In the genomic region with DNA sequence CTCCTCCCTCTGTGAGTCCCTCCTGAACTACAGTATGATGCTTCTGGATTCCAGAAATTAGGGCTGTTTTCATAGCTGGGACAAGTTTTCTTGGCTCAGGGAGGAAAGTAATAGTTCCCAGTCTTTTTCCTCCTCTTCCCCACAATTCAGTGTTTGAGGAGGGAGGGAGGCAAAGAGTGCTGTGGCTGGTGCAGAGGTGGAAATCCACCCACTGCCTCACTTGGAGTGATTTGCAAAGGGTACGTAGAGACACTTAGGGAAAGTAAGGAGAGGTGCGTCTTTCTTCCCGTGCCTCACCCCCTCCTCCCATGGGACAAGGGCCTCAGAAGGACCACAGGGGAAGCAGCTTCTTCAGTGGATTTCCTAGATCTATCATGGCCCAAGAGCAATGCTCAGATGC, we compare ENCODE assay signal across 14 cellular contexts. TPM values are rescaled to one million over a fixed set of nuclear protein-coding genes. Genes with fewer than 3 reads are reported as not detected.
DNase-seq lines count a peak whose midpoint lies in the region; TF ChIP-seq lines count a peak whose summit lies in the region.
"Had no signal": no experiment of that assay in that cellular context is flagged by ENCODE, and none has a peak within 500 bp of the region (broad histone marks: within the 10 kb centered on the region; RNA-seq: fewer than 3 reads in every experiment).

No MANE protein-coding gene starts in this region.

- H4K20me1 ChIP-seq in BLaER1, result peaks cover 23% of the 10 kb centered on the region; the same call in 1 of the 2 replicates

- H3K27me3 Mint-ChIP-seq in mesothelial cell of epicardium (ENCODE audit: low read depth), result no peaks in the 10 kb centered on the region
- no peaks in the 10 kb centered on the region for H3K27me3 Mint-ChIP-seq in type B pancreatic cell
- H3K27me3 Mint-ChIP-seq in activated T-helper 2 cell treated with anti-CD3 and anti-CD28 coated beads, Interferon-gamma antibody, Interleukin-2, Interleukin-4, amounts not matched to agents 10 μg/mL and 5 μg/mL and 100 μg/mL, durations not matched to agents 14 hours and 24 hours and 36 hours (ENCODE audit: low read depth), result peaks cover 7% of the 10 kb centered on the region
- H3K27me3 Mint-ChIP-seq: B cell; CD4-positive, alpha-beta T cell; IgD-negative memory B cell had no signal

- TF ChIP-seq CTCF in HEK293 (tag by site-specific recombination; IDR thresholded peaks at IDR 0.05) (no peak), mesothelial cell of epicardium (IDR thresholded peaks at IDR 0.05; ENCODE audit: unreplicated experiment) (no peak), type B pancreatic cell (conservative IDR thresholded peaks at IDR 0.05) (no peak)

- no peaks in the 10 kb centered on the region for H3K27me3 ChIP-seq in BLaER1

- H3K4me3 Mint-ChIP-seq in mesothelial cell of epicardium, result no peak overlapping the region
- no peak overlapping the region for H3K4me3 Mint-ChIP-seq in type B pancreatic cell
- H3K4me3 Mint-ChIP-seq in activated T-helper 2 cell treated with anti-CD3 and anti-CD28 coated beads, Interferon-gamma antibody, Interleukin-2, Interleukin-4, amounts not matched to agents 10 μg/mL and 5 μg/mL and 100 μg/mL, durations not matched to agents 14 hours and 24 hours and 36 hours (ENCODE audit: low read depth), result no peak overlapping the region
- H3K4me3 Mint-ChIP-seq: B cell; CD4-positive, alpha-beta T cell; HFFc6; IgD-negative memory B cell had no signal

- H3K4me1 Mint-ChIP-seq in mesothelial cell of epicardium (peaks cover 58% of the 10 kb centered on the region), type B pancreatic cell (ENCODE audit: unreplicated experiment) (peaks cover 40% of the 10 kb centered on the region)
- H3K4me1 Mint-ChIP-seq in activated T-helper 2 cell treated with anti-CD3 and anti-CD28 coated beads, Interferon-gamma antibody, Interleukin-2, Interleukin-4, amounts not matched to agents 10 μg/mL and 5 μg/mL and 100 μg/mL, durations not matched to agents 14 hours and 24 hours and 36 hours (ENCODE audit: low read depth), result no peaks in the 10 kb centered on the region

- H3K9me3 ChIP-seq in BLaER1, result peaks cover 16% of the 10 kb centered on the region
- no peaks in the 10 kb centered on the region for H3K9me3 ChIP-seq in HEK293 (ENCODE audit: control insufficient read depth, insufficient read depth, low read depth, low read length)
- H3K9me3 ChIP-seq: Caco-2 had no signal

- H3K4me2 ChIP-seq in BLaER1, result peak overlapping the region; percentile 32

- H3K4me3 ChIP-seq in BLaER1 (no peak overlapping the region), HEK293 (ENCODE audit: low read depth, low read length) (no peak overlapping the region)
- H3K4me3 ChIP-seq: GM23248 had no signal

- H3K27ac Mint-ChIP-seq in mesothelial cell of epicardium (peak overlapping the region; percentile 95), type B pancreatic cell (peak overlapping the region; percentile 46)
- no peak overlapping the region for H3K27ac Mint-ChIP-seq in activated T-helper 2 cell treated with anti-CD3 and anti-CD28 coated beads, Interferon-gamma antibody, Interleukin-2, Interleukin-4, amounts not matched to agents 10 μg/mL and 5 μg/mL and 100 μg/mL, durations not matched to agents 14 hours and 24 hours and 36 hours
- H3K27ac Mint-ChIP-seq: CD4-positive, alpha-beta T cell; HFFc6 had no signal

- H3K36me3 Mint-ChIP-seq in mesothelial cell of epicardium (peaks cover 22% of the 10 kb centered on the region), type B pancreatic cell (peaks cover 23% of the 10 kb centered on the region)
- no peaks in the 10 kb centered on the region for H3K36me3 Mint-ChIP-seq in activated T-helper 2 cell treated with anti-CD3 and anti-CD28 coated beads, Interferon-gamma antibody, Interleukin-2, Interleukin-4, amounts not matched to agents 10 μg/mL and 5 μg/mL and 100 μg/mL, durations not matched to agents 14 hours and 24 hours and 36 hours (ENCODE audit: low read depth)

- POLR2A ChIA-PET in HEK293 (lab: Yijun Ruan, JAX), result no interaction called here

- CTCF ChIA-PET in HEK293 (lab: Yijun Ruan, JAX), result interaction anchor here (1.1 kb wide), 1 partner anchor 17 kb away, joined by 5 read pairs; no protein-coding TSS in a partner anchor

- H3K9me3 Mint-ChIP-seq in mesothelial cell of epicardium (peaks cover 22% of the 10 kb centered on the region), type B pancreatic cell (peaks cover 15% of the 10 kb centered on the region)
- H3K9me3 Mint-ChIP-seq in activated T-helper 2 cell treated with anti-CD3 and anti-CD28 coated beads, Interferon-gamma antibody, Interleukin-2, Interleukin-4, amounts not matched to agents 10 μg/mL and 5 μg/mL and 100 μg/mL, durations not matched to agents 14 hours and 24 hours and 36 hours, result peaks cover 6% of the 10 kb centered on the region

- intact Hi-C loops in activated T-helper 2 cell treated with anti-CD3 and anti-CD28 coated beads, Interferon-gamma antibody, Interleukin-2, Interleukin-4, amounts not matched to agents 10 μg/mL and 5 μg/mL and 100 μg/mL, durations not matched to agents 14 hours and 24 hours and 36 hours (cut with micrococcal nuclease), result no loop called here

- no peak for DNase-seq in mesothelial cell of epicardium (ENCODE audit: low spot score in 2 of 2, unreplicated experiment in 2 of 2)
- DNase-seq in type B pancreatic cell (ENCODE audit: extremely low spot score, unreplicated experiment), result no peak
- DNase-seq in activated T-helper 2 cell treated with anti-CD3 and anti-CD28 coated beads, Interferon-gamma antibody, Interleukin-2, Interleukin-4, amounts not matched to agents 10 μg/mL and 5 μg/mL and 100 μg/mL, durations not matched to agents 14 hours and 24 hours and 36 hours (ENCODE audit: low spot score), result no peak
- DNase-seq in NCI-H1436 (lab: John Stamatoyannopoulos, UW), result no peak
- DNase-seq: Caco-2; CD4-positive, alpha-beta T cell; GM23248; HCEC 1CT; HFFc6 had no signal

- H3K36me3 ChIP-seq in BLaER1 (peaks cover 4% of the 10 kb centered on the region; the same call in 1 of the 2 replicates), HEK293 (ENCODE audit: control insufficient read depth in 2 of 2, insufficient read depth in 1 of 2, low read length in 2 of 2) (no peaks in the 10 kb centered on the region)

- no peak overlapping the region for H3K27ac ChIP-seq in BLaER1
- H3K27ac ChIP-seq in HEK293 (ENCODE audit: extremely low read depth, low read depth, low read length), result no peak overlapping the region
- H3K27ac ChIP-seq: C4-2B, GM23248 had no signal

- no peak overlapping the region for H3K9ac ChIP-seq in BLaER1
- H3K9ac ChIP-seq: GM23248 had no signal

- H3K4me1 ChIP-seq in BLaER1 (peaks cover 33% of the 10 kb centered on the region), HEK293 (ENCODE audit: control insufficient read depth, insufficient read depth, low read length) (peaks cover 2% of the 10 kb centered on the region; the same call in 1 of the 2 replicates)
- H3K4me1 ChIP-seq: Caco-2 had no signal

TF ChIP-seq in HEK293, 187 proteins besides CTCF, POLR2A, EP300 and RAD21:
- TF ChIP-seq ZNF600 (tag by site-specific recombination; IDR thresholded peaks at IDR 0.05), result no peak
- TF ChIP-seq ZNF423 (tag by site-specific recombination; IDR thresholded peaks at IDR 0.05), result no peak
- TF ChIP-seq EGR2 (tag by site-specific recombination; IDR thresholded peaks at IDR 0.05; ENCODE audit: low read depth), result 0 out of 2 replicates have a peak, but pooled peaks have one; percentile 18

RNA-seq across cellular contexts. Expression of gene SDK2, which starts 21.9 kb away (rescaled TPM):
- total RNA-seq in mesothelial cell of epicardium, result 29.7 to 33.2 TPM (median 31.8 TPM) in 3 replicates
- total RNA-seq in type B pancreatic cell (ENCODE audit: low replicate concordance), result 4.6 and 47.3 TPM in 2 replicates
- 0.07 and 0.09 TPM in 2 replicates for total RNA-seq in activated T-helper 2 cell treated with anti-CD3 and anti-CD28 coated beads, Interferon-gamma antibody, Interleukin-2, Interleukin-4, amounts not matched to agents 10 μg/mL and 5 μg/mL and 100 μg/mL, durations not matched to agents 14 hours and 24 hours and 36 hours
